In the genomic region with DNA sequence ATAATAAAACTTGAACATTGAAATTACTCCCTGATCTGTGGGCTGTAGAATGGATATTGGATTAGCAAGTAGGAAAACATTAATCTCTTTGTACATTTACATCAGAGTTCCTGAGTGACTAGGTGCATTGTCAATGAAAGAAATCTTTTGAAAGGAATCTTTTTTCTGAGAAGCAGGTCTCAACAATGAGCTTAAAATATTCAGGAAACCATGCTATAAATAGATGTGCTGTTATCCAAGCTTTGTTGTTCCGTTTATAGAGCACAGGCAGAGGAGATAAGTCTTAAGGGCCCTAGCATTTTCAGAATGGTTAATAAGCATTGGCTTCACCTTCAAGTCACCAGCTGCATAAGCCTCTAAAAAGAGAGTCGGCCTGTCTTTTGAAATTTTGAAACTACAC, we compare ENCODE assay signal across 2 cellular contexts.
TF ChIP-seq lines count a peak whose summit lies in the region.

No MANE protein-coding gene starts in this region.

TF ChIP-seq in A549, 52 proteins besides CTCF, POLR2A, EP300 and RAD21:
- TF ChIP-seq CEBPB (IDR thresholded peaks at IDR 0.05): no peak
- no peak for TF ChIP-seq HOXB5 (CRISPR knock-in tag; IDR thresholded peaks at IDR 0.05)
- no peak for TF ChIP-seq CBX8 (IDR thresholded peaks at IDR 0.05)
- TF ChIP-seq, protein P1, sequence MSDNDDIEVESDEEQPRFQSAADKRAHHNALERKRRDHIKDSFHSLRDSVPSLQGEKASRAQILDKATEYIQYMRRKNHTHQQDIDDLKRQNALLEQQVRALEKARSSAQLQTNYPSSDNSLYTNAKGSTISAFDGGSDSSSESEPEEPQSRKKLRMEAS (IDR thresholded peaks at IDR 0.05): no peak
- TF ChIP-seq, protein P2, sequence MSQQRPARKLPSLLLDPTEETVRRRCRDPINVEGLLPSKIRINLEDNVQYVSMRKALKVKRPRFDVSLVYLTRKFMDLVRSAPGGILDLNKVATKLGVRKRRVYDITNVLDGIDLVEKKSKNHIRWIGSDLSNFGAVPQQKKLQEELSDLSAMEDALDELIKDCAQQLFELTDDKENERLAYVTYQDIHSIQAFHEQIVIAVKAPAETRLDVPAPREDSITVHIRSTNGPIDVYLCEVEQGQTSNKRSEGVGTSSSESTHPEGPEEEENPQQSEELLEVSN (IDR thresholded peaks at IDR 0.05; ENCODE audit: borderline replicate concordance, low read depth): no peak
- TF ChIP-seq, protein P3, sequence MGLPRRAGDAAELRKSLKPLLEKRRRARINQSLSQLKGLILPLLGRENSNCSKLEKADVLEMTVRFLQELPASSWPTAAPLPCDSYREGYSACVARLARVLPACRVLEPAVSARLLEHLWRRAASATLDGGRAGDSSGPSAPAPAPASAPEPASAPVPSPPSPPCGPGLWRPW (IDR thresholded peaks at IDR 0.05): no peak
- no peak for TF ChIP-seq ZNF302 (CRISPR knock-in tag; IDR thresholded peaks at IDR 0.05)
- TF ChIP-seq PHF8 (IDR thresholded peaks at IDR 0.05; ENCODE audit: borderline replicate concordance, low read depth): no peak
- no peak for TF ChIP-seq EHF (CRISPR knock-in tag; IDR thresholded peaks at IDR 0.05)
- TF ChIP-seq MAFK (IDR thresholded peaks at IDR 0.05; ENCODE audit: partially characterized antibody): no peak
- TF ChIP-seq HEYL (CRISPR knock-in tag; IDR thresholded peaks at IDR 0.05): no peak
- no peak for TF ChIP-seq NR3C1 (IDR thresholded peaks at IDR 0.05)
- TF ChIP-seq, protein P4, sequence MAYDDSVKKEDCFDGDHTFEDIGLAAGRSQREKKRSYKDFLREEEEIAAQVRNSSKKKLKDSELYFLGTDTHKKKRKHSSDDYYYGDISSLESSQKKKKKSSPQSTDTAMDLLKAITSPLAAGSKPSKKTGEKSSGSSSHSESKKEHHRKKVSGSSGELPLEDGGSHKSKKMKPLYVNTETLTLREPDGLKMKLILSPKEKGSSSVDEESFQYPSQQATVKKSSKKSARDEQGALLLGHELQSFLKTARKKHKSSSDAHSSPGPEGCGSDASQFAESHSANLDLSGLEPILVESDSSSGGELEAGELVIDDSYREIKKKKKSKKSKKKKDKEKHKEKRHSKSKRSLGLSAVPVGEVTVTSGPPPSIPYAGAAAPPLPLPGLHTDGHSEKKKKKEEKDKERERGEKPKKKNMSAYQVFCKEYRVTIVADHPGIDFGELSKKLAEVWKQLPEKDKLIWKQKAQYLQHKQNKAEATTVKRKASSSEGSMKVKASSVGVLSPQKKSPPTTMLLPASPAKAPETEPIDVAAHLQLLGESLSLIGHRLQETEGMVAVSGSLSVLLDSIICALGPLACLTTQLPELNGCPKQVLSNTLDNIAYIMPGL (CRISPR knock-in tag; IDR thresholded peaks at IDR 0.05; ENCODE audit: borderline replicate concordance): no peak
- no peak for TF ChIP-seq SMC3 (IDR thresholded peaks at IDR 0.05)
- TF ChIP-seq POLR2AphosphoS2 (conservative IDR thresholded peaks at IDR 0.05; ENCODE audit: low read length): no peak
- TF ChIP-seq, protein P5, sequence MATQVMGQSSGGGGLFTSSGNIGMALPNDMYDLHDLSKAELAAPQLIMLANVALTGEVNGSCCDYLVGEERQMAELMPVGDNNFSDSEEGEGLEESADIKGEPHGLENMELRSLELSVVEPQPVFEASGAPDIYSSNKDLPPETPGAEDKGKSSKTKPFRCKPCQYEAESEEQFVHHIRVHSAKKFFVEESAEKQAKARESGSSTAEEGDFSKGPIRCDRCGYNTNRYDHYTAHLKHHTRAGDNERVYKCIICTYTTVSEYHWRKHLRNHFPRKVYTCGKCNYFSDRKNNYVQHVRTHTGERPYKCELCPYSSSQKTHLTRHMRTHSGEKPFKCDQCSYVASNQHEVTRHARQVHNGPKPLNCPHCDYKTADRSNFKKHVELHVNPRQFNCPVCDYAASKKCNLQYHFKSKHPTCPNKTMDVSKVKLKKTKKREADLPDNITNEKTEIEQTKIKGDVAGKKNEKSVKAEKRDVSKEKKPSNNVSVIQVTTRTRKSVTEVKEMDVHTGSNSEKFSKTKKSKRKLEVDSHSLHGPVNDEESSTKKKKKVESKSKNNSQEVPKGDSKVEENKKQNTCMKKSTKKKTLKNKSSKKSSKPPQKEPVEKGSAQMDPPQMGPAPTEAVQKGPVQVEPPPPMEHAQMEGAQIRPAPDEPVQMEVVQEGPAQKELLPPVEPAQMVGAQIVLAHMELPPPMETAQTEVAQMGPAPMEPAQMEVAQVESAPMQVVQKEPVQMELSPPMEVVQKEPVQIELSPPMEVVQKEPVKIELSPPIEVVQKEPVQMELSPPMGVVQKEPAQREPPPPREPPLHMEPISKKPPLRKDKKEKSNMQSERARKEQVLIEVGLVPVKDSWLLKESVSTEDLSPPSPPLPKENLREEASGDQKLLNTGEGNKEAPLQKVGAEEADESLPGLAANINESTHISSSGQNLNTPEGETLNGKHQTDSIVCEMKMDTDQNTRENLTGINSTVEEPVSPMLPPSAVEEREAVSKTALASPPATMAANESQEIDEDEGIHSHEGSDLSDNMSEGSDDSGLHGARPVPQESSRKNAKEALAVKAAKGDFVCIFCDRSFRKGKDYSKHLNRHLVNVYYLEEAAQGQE (IDR thresholded peaks at IDR 0.05): no peak
- TF ChIP-seq, protein P6, sequence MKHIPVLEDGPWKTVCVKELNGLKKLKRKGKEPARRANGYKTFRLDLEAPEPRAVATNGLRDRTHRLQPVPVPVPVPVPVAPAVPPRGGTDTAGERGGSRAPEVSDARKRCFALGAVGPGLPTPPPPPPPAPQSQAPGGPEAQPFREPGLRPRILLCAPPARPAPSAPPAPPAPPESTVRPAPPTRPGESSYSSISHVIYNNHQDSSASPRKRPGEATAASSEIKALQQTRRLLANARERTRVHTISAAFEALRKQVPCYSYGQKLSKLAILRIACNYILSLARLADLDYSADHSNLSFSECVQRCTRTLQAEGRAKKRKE (CRISPR knock-in tag; IDR thresholded peaks at IDR 0.05; ENCODE audit: low read depth): no peak
- TF ChIP-seq GATA3 (IDR thresholded peaks at IDR 0.05; ENCODE audit: borderline replicate concordance): no peak

TF ChIP-seq in K562, 482 proteins besides CTCF, POLR2A, EP300 and RAD21:
- TF ChIP-seq FOXP1 (CRISPR knock-in tag; IDR thresholded peaks at IDR 0.05): no peak
- no peak for TF ChIP-seq HNRNPL (IDR thresholded peaks at IDR 0.05; ENCODE audit: low read depth, low read length)
- TF ChIP-seq MEF2A (IDR thresholded peaks at IDR 0.05; ENCODE audit: control insufficient read depth, low read depth, low read length): peak; percentile 78; the same call in 1 of the 2 replicates
